9 cellular contexts compared by ENCODE assay signal in genomic region chr12:54358620-54358944, GRCh38. TPM values are rescaled to one million over a fixed set of nuclear protein-coding genes. Genes with fewer than 3 reads are reported as not detected.
DNase-seq lines count a peak whose midpoint lies in the region; ATAC-seq and TF ChIP-seq lines count a peak whose summit lies in the region.
"Had no signal": no experiment of that assay in that cellular context is flagged by ENCODE, and none has a peak within 500 bp of the region (broad histone marks: within the 10 kb centered on the region; RNA-seq: fewer than 3 reads in every experiment).

No MANE protein-coding gene starts in this region.

- H3K27ac ChIP-seq in PC-3 (ENCODE audit: low read length), result peak overlapping the region; percentile 51

- peak overlapping the region; percentile 99 for H3K4me2 ChIP-seq in PC-3 (ENCODE audit: low read length)

- H3K36me3 Mint-ChIP-seq in Caco-2 (ENCODE audit: insufficient read depth, unreplicated experiment) (no peaks in the 10 kb centered on the region), mesothelial cell of epicardium (no peaks in the 10 kb centered on the region)
- no peaks in the 10 kb centered on the region for H3K36me3 Mint-ChIP-seq in activated naive CD8-positive, alpha-beta T cell treated with anti-CD3 and anti-CD28 coated beads, Interleukin-2, amount 50 U/mL, for 24 hours (ENCODE audit: low read depth)
- H3K36me3 Mint-ChIP-seq: activated naive CD8-positive, alpha-beta T cell had no signal

- H2AFZ ChIP-seq in PC-3 (ENCODE audit: low read length), result peak overlapping the region; percentile 97

- BruUV-seq in Caco-2 (replicated peaks; lab: Mats Ljungman, UMichigan) (no TSS peak), PC-3 (replicated peaks; lab: Mats Ljungman, UMichigan) (TSS peak; percentile 40)

- H3K27ac Mint-ChIP-seq in Caco-2 (ENCODE audit: unreplicated experiment) (no peak overlapping the region), mesothelial cell of epicardium (no peak overlapping the region)
- no peak overlapping the region for H3K27ac Mint-ChIP-seq in activated naive CD8-positive, alpha-beta T cell treated with anti-CD3 and anti-CD28 coated beads, Interleukin-2, amount 50 U/mL, for 24 hours
- H3K27ac Mint-ChIP-seq: activated naive CD8-positive, alpha-beta T cell had no signal

- H3K27me3 ChIP-seq in Caco-2 (replicated peaks; ENCODE audit: control insufficient read depth, insufficient read depth, low read length) (no peaks in the 10 kb centered on the region), PC-3 (ENCODE audit: low read length) (no peaks in the 10 kb centered on the region)

- H3K4me1 ChIP-seq in Caco-2, result peaks cover 11% of the 10 kb centered on the region
- peaks cover 28% of the 10 kb centered on the region for H3K4me1 ChIP-seq in PC-3 (ENCODE audit: insufficient read depth, low read length)

- DNase-seq in Caco-2 (no peak), PC-3 (no peak), fibroblast of the aortic adventitia (ENCODE audit: low read depth) (no peak), retinal pigment epithelial cell (ENCODE audit: low read depth) (no peak), mesothelial cell of epicardium (ENCODE audit: low spot score in 2 of 2, unreplicated experiment in 2 of 2) (no peak), GM10266 (ENCODE audit: extremely low spot score) (no peak), SHP77 (lab: John Stamatoyannopoulos, UW) (no peak)
- no peak for DNase-seq in activated naive CD8-positive, alpha-beta T cell treated with anti-CD3 and anti-CD28 coated beads, Interleukin-2, amount 50 U/mL, for 24 hours

- no peaks in the 10 kb centered on the region for H3F3A ChIP-seq in PC-3 (ENCODE audit: low read length, unreplicated experiment)

- H3K36me3 ChIP-seq in Caco-2 (ENCODE audit: control insufficient read depth, insufficient read depth, low read length), result no peaks in the 10 kb centered on the region
- no peaks in the 10 kb centered on the region for H3K36me3 ChIP-seq in PC-3 (ENCODE audit: low read depth, low read length)

- H3K79me2 ChIP-seq in PC-3 (ENCODE audit: low read length), result no peaks in the 10 kb centered on the region

- peak overlapping the region; percentile 70 for H3K4me3 ChIP-seq in Caco-2 (ENCODE audit: low read depth, low read length)
- H3K4me3 ChIP-seq in PC-3 (ENCODE audit: low read length), result peak overlapping the region; percentile 81
- H3K4me3 ChIP-seq in fibroblast of the aortic adventitia (ENCODE audit: low read depth, low read length), result peak overlapping the region; percentile 76
- peak overlapping the region; percentile 73 for H3K4me3 ChIP-seq in retinal pigment epithelial cell (ENCODE audit: low read length)

- ATAC-seq in PC-3, result 0 out of 2 replicates have a peak, but pooled peaks have one; percentile 1
- ATAC-seq in activated naive CD8-positive, alpha-beta T cell treated with anti-CD3 and anti-CD28 coated beads, Interleukin-2, amount 50 U/mL, for 24 hours, result no peak

- H3K4me3 Mint-ChIP-seq in Caco-2 (ENCODE audit: unreplicated experiment) (no peak overlapping the region), mesothelial cell of epicardium (no peak overlapping the region)
- H3K4me3 Mint-ChIP-seq in activated naive CD8-positive, alpha-beta T cell treated with anti-CD3 and anti-CD28 coated beads, Interleukin-2, amount 50 U/mL, for 24 hours, result no peak overlapping the region
- H3K4me3 Mint-ChIP-seq: activated naive CD8-positive, alpha-beta T cell had no signal

- CTCF ChIA-PET in Caco-2 (lab: Charles Lee) (interaction anchor here (0.6 to 3.3 kb wide), 8 partner anchors 10 to 140 kb away, joined by 3 to 44 read pairs (median 8); partner anchors contain the start of gene COPZ1), PC-3 (lab: Charles Lee) (interaction anchor here (0.6 to 1.4 kb wide), 5 partner anchors 21 to 326 kb away, joined by 3 to 12 read pairs (median 5); partner anchors contain the start of gene COPZ1)

- H3K9me3 Mint-ChIP-seq in Caco-2 (ENCODE audit: unreplicated experiment) (no peaks in the 10 kb centered on the region), mesothelial cell of epicardium (no peaks in the 10 kb centered on the region)
- no peaks in the 10 kb centered on the region for H3K9me3 Mint-ChIP-seq in activated naive CD8-positive, alpha-beta T cell treated with anti-CD3 and anti-CD28 coated beads, Interleukin-2, amount 50 U/mL, for 24 hours

- no peaks in the 10 kb centered on the region for H4K20me1 ChIP-seq in PC-3 (ENCODE audit: low read length)

- peaks cover 7% of the 10 kb centered on the region for H3K4me1 Mint-ChIP-seq in Caco-2 (ENCODE audit: low read depth, unreplicated experiment)
- H3K4me1 Mint-ChIP-seq in mesothelial cell of epicardium, result peaks cover 10% of the 10 kb centered on the region
- peaks cover 6% of the 10 kb centered on the region for H3K4me1 Mint-ChIP-seq in activated naive CD8-positive, alpha-beta T cell treated with anti-CD3 and anti-CD28 coated beads, Interleukin-2, amount 50 U/mL, for 24 hours

- POLR2A ChIA-PET in Caco-2 (lab: Charles Lee) (interaction anchor here (1.1 to 2.9 kb wide), 3 partner anchors 23 to 78 kb away, joined by 4 to 29 read pairs (median 7); partner anchors contain the start of genes CBX5, COPZ1 and HNRNPA1), PC-3 (lab: Charles Lee; ENCODE audit: unreplicated experiment) (interaction anchor here (0.9 kb wide), 1 partner anchor 32 kb away, joined by 5 read pairs; no protein-coding TSS in a partner anchor)

- TF ChIP-seq CTCF in Caco-2 (IDR thresholded peaks at IDR 0.05; ENCODE audit: insufficient read depth in 1 of 2, low read depth in 1 of 2, low read length in 1 of 2, severe bottlenecking in 1 of 2, unreplicated experiment in 1 of 2) (no peak), PC-3 (conservative IDR thresholded peaks at IDR 0.05; ENCODE audit: low read depth, low read length) (no peak), fibroblast of the aortic adventitia (IDR thresholded peaks at IDR 0.05; ENCODE audit: insufficient read depth, low read length) (no peak), retinal pigment epithelial cell (conservative IDR thresholded peaks at IDR 0.05; ENCODE audit: low read depth, low read length) (no peak), mesothelial cell of epicardium (IDR thresholded peaks at IDR 0.05; ENCODE audit: unreplicated experiment) (no peak), GM10266 (IDR thresholded peaks at IDR 0.05; ENCODE audit: control insufficient read depth, insufficient read depth, low read depth, missing control alignments) (no peak)

- H3K27me3 Mint-ChIP-seq in Caco-2 (ENCODE audit: insufficient read depth, unreplicated experiment) (no peaks in the 10 kb centered on the region), mesothelial cell of epicardium (ENCODE audit: low read depth) (no peaks in the 10 kb centered on the region)
- no peaks in the 10 kb centered on the region for H3K27me3 Mint-ChIP-seq in activated naive CD8-positive, alpha-beta T cell treated with anti-CD3 and anti-CD28 coated beads, Interleukin-2, amount 50 U/mL, for 24 hours
- H3K27me3 Mint-ChIP-seq: activated naive CD8-positive, alpha-beta T cell had no signal

- intact Hi-C loops in Caco-2 (cut with micrococcal nuclease; ENCODE audit: unreplicated experiment) (loop anchor here (2.0 kb wide), 1 partner anchor 58 kb away; the partner anchor contains the start of gene NFE2), PC-3 (cut with micrococcal nuclease) (no loop called here)

- H3K9ac ChIP-seq in PC-3 (ENCODE audit: low read length), result peak overlapping the region; percentile 86

- no peaks in the 10 kb centered on the region for H3K9me2 ChIP-seq in PC-3 (replicated peaks; ENCODE audit: low read length)

- H3K9me3 ChIP-seq in Caco-2 (no peaks in the 10 kb centered on the region), PC-3 (ENCODE audit: low read length) (no peaks in the 10 kb centered on the region)

RNA-seq across cellular contexts. Expression of gene GPR84, which starts 5.7 kb away (rescaled TPM):
- not detected in 2 replicates for total RNA-seq in Caco-2 (2022)
- not detected in 2 replicates for total RNA-seq in PC-3 (2014; rRNA removed)
- not detected in 2 replicates for total RNA-seq in fibroblast of the aortic adventitia (ENCODE audit: low replicate concordance)
- 0.18 to 0.32 TPM (median 0.24 TPM) in 3 replicates for total RNA-seq in mesothelial cell of epicardium

RNA-seq across cellular contexts. Expression of gene ZNF385A, which starts 26.0 kb away (rescaled TPM):
- 8.4 and 9.4 TPM in 2 replicates for total RNA-seq in Caco-2 (2022)
- total RNA-seq in PC-3 (2014; rRNA removed), result 1.8 and 5.0 TPM in 2 replicates
- 0.99 and 1.6 TPM in 2 replicates for total RNA-seq in fibroblast of the aortic adventitia (ENCODE audit: low replicate concordance)
- 30.5 to 35.4 TPM (median 34.2 TPM) in 3 replicates for total RNA-seq in mesothelial cell of epicardium

RNA-seq across cellular contexts. Expression of gene COPZ1, which starts 33.7 kb away (rescaled TPM):
- total RNA-seq in Caco-2 (2022) (129 and 133 TPM in 2 replicates), PC-3 (2014; rRNA removed) (121 and 156 TPM in 2 replicates), fibroblast of the aortic adventitia (ENCODE audit: low replicate concordance) (59.7 and 139 TPM in 2 replicates), mesothelial cell of epicardium (137 to 145 TPM (median 143 TPM) in 3 replicates)

RNA-seq across cellular contexts. Expression of gene NFE2, which starts 57.8 kb away (rescaled TPM):
- 5.7 and 6.2 TPM in 2 replicates for total RNA-seq in Caco-2 (2022)
- total RNA-seq in PC-3 (2014; rRNA removed), result 0.26 and 0.40 TPM in 2 replicates
- 1.2 TPM in 1 of 2 replicates, not detected in the other for total RNA-seq in fibroblast of the aortic adventitia (ENCODE audit: low replicate concordance)
- 0.45 to 0.75 TPM (median 0.47 TPM) in 3 replicates for total RNA-seq in mesothelial cell of epicardium
